ENCODE assay signal across 10 cellular contexts in the genomic region with DNA sequence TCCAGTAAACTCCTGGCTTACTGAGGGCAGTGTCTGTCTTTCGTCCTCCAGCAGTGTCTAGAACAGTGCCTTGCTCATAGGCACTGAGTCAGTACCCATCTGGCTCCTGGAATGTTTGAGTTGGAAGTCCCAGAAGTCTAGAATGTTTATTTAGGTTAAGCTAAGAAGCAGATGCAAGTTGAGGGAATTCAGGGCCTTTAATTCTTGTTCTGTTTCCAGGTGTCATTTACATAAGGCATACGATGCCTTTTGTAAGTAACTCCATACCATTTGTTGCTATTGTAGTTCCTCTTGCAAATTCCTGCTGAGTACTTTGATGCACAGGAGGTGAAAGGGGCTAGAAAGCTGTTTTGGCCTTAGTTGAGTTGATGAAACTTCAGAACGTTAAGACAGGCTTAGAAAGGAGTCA. TPM values are rescaled to one million over a fixed set of nuclear protein-coding genes. Genes with fewer than 3 reads are reported as not detected.
A peak's percentile ranks its signal among the peaks of the same experiment; 100 is the strongest.
DNase-seq lines count a peak whose midpoint lies in the region; ATAC-seq and TF ChIP-seq lines count a peak whose summit lies in the region.
"Had no signal": no experiment of that assay in that cellular context is flagged by ENCODE, and none has a peak within 500 bp of the region (broad histone marks: within the 10 kb centered on the region; RNA-seq: fewer than 3 reads in every experiment).

No MANE protein-coding gene starts in this region.

- no peak overlapping the region for H3K4me3 ChIP-seq in MG63
- no peak overlapping the region for H3K4me3 ChIP-seq in esophagus (ENCODE audit: low read depth in 1 of 2, low read length in 2 of 2)
- H3K4me3 ChIP-seq in Caco-2 (ENCODE audit: low read depth, low read length), result no peak overlapping the region

- H3K27ac ChIP-seq in esophagus (ENCODE audit: low read depth in 2 of 2, low read length in 1 of 2), result peak overlapping the region; percentile 56 to 60

- H3K4me3 Mint-ChIP-seq in Caco-2 (ENCODE audit: unreplicated experiment), result no peak overlapping the region
- H3K4me3 Mint-ChIP-seq: CD4-positive, alpha-beta T cell had no signal

- no peaks in the 10 kb centered on the region for H3K27me3 ChIP-seq in MG63
- no peaks in the 10 kb centered on the region for H3K27me3 ChIP-seq in esophagus (ENCODE audit: control insufficient read depth in 1 of 2, insufficient read depth in 2 of 2, low read length in 2 of 2)
- H3K27me3 ChIP-seq in Caco-2 (replicated peaks; ENCODE audit: control insufficient read depth, insufficient read depth, low read length), result no peaks in the 10 kb centered on the region

- H3K27ac Mint-ChIP-seq in Caco-2 (ENCODE audit: unreplicated experiment), result no peak overlapping the region
- H3K27ac Mint-ChIP-seq: CD4-positive, alpha-beta T cell had no signal

- ATAC-seq in GM18498 (IDR thresholded peaks at IDR 0.05; ENCODE audit: unreplicated experiment), result no peak

- H3K4me1 Mint-ChIP-seq in Caco-2 (ENCODE audit: low read depth, unreplicated experiment), result peaks cover 27% of the 10 kb centered on the region

- H3K9me3 ChIP-seq in MG63 (no peaks in the 10 kb centered on the region), esophagus (ENCODE audit: control insufficient read depth in 2 of 2, insufficient read depth in 1 of 2, low read depth in 1 of 2, low read length in 1 of 2) (no peaks in the 10 kb centered on the region), Caco-2 (no peaks in the 10 kb centered on the region)

- no peaks in the 10 kb centered on the region for H3K9me3 Mint-ChIP-seq in Caco-2 (ENCODE audit: unreplicated experiment)
- H3K9me3 Mint-ChIP-seq: CD4-positive, alpha-beta T cell had no signal

- intact Hi-C loops in Caco-2 (cut with micrococcal nuclease; ENCODE audit: unreplicated experiment), result no loop called here

- DNase-seq in AG20443 (ENCODE audit: low spot score), result peak; percentile 68
- DNase-seq in MG63, result peak; percentile 66
- DNase-seq in non-pigmented ciliary epithelial cell (ENCODE audit: low read depth), result peak; percentile 72
- no peak for DNase-seq in Caco-2
- DNase-seq in NCI-H748 treated with DMSO at 0.1 percent for 48 hours (lab: John Stamatoyannopoulos, UW), result no peak
- DNase-seq in activated CD8-positive, alpha-beta memory T cell treated with anti-CD3 and anti-CD28 coated beads for 24 hours, result no peak
- DNase-seq: CD4-positive, alpha-beta T cell; NCI-H774 had no signal

- no peaks in the 10 kb centered on the region for H3K4me1 ChIP-seq in esophagus (ENCODE audit: control insufficient read depth in 2 of 2, insufficient read depth in 2 of 2, low read length in 1 of 2)
- peaks cover 34% of the 10 kb centered on the region for H3K4me1 ChIP-seq in Caco-2

- POLR2A ChIA-PET in Caco-2 (lab: Charles Lee), result no interaction called here

- CTCF ChIA-PET in Caco-2 (lab: Charles Lee), result no interaction called here

- WGBS in esophagus, 2 donors, result 28 to 47% methylated on average over 3 of the region's 3 CpGs

- peaks cover 10% of the 10 kb centered on the region for H3K36me3 Mint-ChIP-seq in Caco-2 (ENCODE audit: insufficient read depth, unreplicated experiment)

- no peaks in the 10 kb centered on the region for H3K27me3 Mint-ChIP-seq in Caco-2 (ENCODE audit: insufficient read depth, unreplicated experiment)
- H3K27me3 Mint-ChIP-seq: CD4-positive, alpha-beta T cell had no signal

- no TSS peak for BruUV-seq in Caco-2 (replicated peaks; lab: Mats Ljungman, UMichigan)

- TF ChIP-seq CTCF in Caco-2 (IDR thresholded peaks at IDR 0.05; ENCODE audit: insufficient read depth in 1 of 2, low read depth in 1 of 2, low read length in 1 of 2, severe bottlenecking in 1 of 2, unreplicated experiment in 1 of 2), result no peak

- H3K36me3 ChIP-seq in MG63 (no peaks in the 10 kb centered on the region), esophagus (ENCODE audit: control insufficient read depth in 2 of 2, insufficient read depth in 2 of 2, low read length in 1 of 2) (no peaks in the 10 kb centered on the region), Caco-2 (ENCODE audit: control insufficient read depth, insufficient read depth, low read length) (no peaks in the 10 kb centered on the region)

RNA-seq across cellular contexts. Expression of a gene that starts 22.2 kb away (rescaled TPM):
- total RNA-seq in MG63 (2014; rRNA removed; shearing (Covaris generic); ENCODE audit: low replicate concordance), result 7.7 and 15.2 TPM in 2 replicates
- 10 to 100 TPM; 31.2 to 53.9 TPM for polyA plus RNA-seq in esophagus
- 33.2 and 36.6 TPM in 2 replicates for total RNA-seq in Caco-2 (2022)

Comparison
In these comparisons a context has a peak if more than half of its experiments do, and no peak if none do; other contexts are left out.
1. DNase-seq: peak in AG20443 (single experiment), MG63 (single experiment) and non-pigmented ciliary epithelial cell (single experiment); none in Caco-2 (0 of 2), NCI-H748 treated with DMSO at 0.1 percent for 48 hours (single experiment) and activated CD8-positive, alpha-beta memory T cell treated with anti-CD3 and anti-CD28 coated beads for 24 hours (single experiment).